In genomic region chr1:156537027-156537426, GRCh38 we compare ENCODE assay signal across 27 cellular contexts. TPM values are rescaled to one million over a fixed set of nuclear protein-coding genes. Genes with fewer than 3 reads are reported as not detected.
"Had no signal": no experiment of that assay in that cellular context is flagged by ENCODE, and none has a peak within 500 bp of the region (broad histone marks: within the 10 kb centered on the region; RNA-seq: fewer than 3 reads in every experiment).

No MANE protein-coding gene starts in this region.

- H3K27ac Mint-ChIP-seq: naive thymus-derived CD4-positive, alpha-beta T cell had no signal

- H3K4me1 ChIP-seq: esophagus squamous epithelium, left lung, lower lobe of right lung had no signal

- H3K9me3 Mint-ChIP-seq: naive thymus-derived CD4-positive, alpha-beta T cell had no signal

- H3K27me3 ChIP-seq: dorsolateral prefrontal cortex, esophagus squamous epithelium, gastrocnemius medialis, heart right ventricle, left lung had no signal

- H3K4me3 ChIP-seq: coronary artery, dorsolateral prefrontal cortex, esophagus squamous epithelium, gastrocnemius medialis, heart right ventricle, left lung, lower lobe of right lung had no signal

- H3K4me3 Mint-ChIP-seq: naive thymus-derived CD4-positive, alpha-beta T cell had no signal

- FAIRE-seq: endothelial cell of umbilical vein, islet of Langerhans, keratinocyte had no signal

- ATAC-seq: gastrocnemius medialis; heart right ventricle; left cardiac atrium; left lung; left ventricle myocardium superior; lower lobe of right lung; naive thymus-derived CD4-positive, alpha-beta T cell had no signal

- H3K27me3 Mint-ChIP-seq: naive thymus-derived CD4-positive, alpha-beta T cell had no signal

- H3K27ac ChIP-seq: coronary artery, dorsolateral prefrontal cortex, esophagus squamous epithelium, gastrocnemius medialis, heart right ventricle, left lung, lower lobe of right lung had no signal

- H3K9me3 ChIP-seq: esophagus squamous epithelium, gastrocnemius medialis, heart right ventricle, left lung, lower lobe of right lung had no signal

- DNase-seq: dermis blood vessel endothelial cell; effector CD4-positive, alpha-beta T cell; effector memory CD4-positive, alpha-beta T cell; esophagus squamous epithelium; foreskin fibroblast; foreskin melanocyte; gastrocnemius medialis; glutamatergic neuron; head of caudate nucleus; heart right ventricle; hippocampal formation; left cardiac atrium; left lung; left ventricle myocardium superior; lower lobe of right lung; mesenchymal stem cell; midbrain; naive thymus-derived CD4-positive, alpha-beta T cell had no signal

- H3K36me3 ChIP-seq: gastrocnemius medialis, lower lobe of right lung had no signal

RNA-seq across cellular contexts. Expression of gene TTC24, which starts 42.5 kb away (rescaled TPM):
- total RNA-seq: dermis blood vessel endothelial cell, endothelial cell of umbilical vein, epithelial cell of proximal tubule, esophagus squamous epithelium, glomerular endothelial cell, kidney epithelial cell, left cardiac atrium, left lung, left ventricle myocardium superior, lower lobe of right lung, lung microvascular endothelial cell had no signal
